In genomic region chr5:118933703-118934102, GRCh38 we compare ENCODE assay signal across 10 cellular contexts.
"Had no signal": no experiment of that assay in that cellular context is flagged by ENCODE, and none has a peak within 500 bp of the region (broad histone marks: within the 10 kb centered on the region; RNA-seq: fewer than 3 reads in every experiment).

No MANE protein-coding gene starts in this region.

- ATAC-seq: GM23338, K562 had no signal

- DNase-seq: H9, HCEC 1CT, HFFc6, IMR-90, KG1 had no signal

- H3K4me2 ChIP-seq: GM23338 had no signal

- H3K4me3 ChIP-seq: GM23338, K562 had no signal

- FAIRE-seq: H1, H54, HTR-8/SVneo, K562 had no signal
